Comparison of ENCODE assay signal across 16 cellular contexts in the genomic region with DNA sequence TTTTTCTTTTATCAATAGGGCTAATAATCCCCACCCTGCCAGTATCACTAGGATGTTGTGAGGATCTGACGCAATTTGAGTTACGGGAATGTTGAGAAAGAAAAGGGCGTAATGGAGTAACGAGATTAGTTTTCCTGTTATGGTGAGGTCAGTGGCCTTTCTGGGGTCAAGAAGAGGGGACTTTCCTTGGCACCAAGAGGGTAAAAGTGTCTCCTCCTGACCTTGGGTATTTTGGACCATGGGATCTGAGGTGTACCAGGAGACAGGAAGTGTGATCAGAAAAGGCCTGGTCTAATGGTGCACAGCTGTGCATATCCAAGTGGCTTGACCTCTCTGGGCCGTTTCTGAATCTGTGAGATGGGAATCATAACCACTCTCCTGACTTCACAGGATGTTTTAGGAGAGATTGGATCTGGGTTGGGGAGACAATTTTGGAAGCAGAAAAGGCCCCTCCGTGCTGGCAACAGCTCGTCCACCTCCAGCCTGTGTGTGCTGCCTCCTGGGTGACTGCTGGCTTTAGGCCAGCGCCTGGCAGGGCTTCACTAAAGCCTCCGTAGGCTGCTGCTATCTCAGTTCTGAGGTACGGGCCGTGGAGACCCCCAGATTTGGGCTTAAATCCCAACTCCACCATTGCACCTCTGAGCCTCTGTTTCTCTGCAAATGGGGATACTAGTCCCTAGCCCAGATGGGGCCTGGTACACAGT. TPM values are rescaled to one million over a fixed set of nuclear protein-coding genes. Genes with fewer than 3 reads are reported as not detected.
"Had no signal": no experiment of that assay in that cellular context is flagged by ENCODE, and none has a peak within 500 bp of the region (broad histone marks: within the 10 kb centered on the region; RNA-seq: fewer than 3 reads in every experiment).

No MANE protein-coding gene starts in this region.

- H3K36me3 Mint-ChIP-seq: activated naive CD8-positive, alpha-beta T cell; naive B cell had no signal

- H3K27me3 ChIP-seq: ascending aorta, sigmoid colon had no signal

- H3K9me3 Mint-ChIP-seq: activated CD4-positive, alpha-beta memory T cell treated with anti-CD3 and anti-CD28 coated beads, Interleukin-2, amount 10 ng/mL, durations not matched to agents 7 days and 5 days; naive B cell; T-helper 2 cell treated with Interferon-gamma antibody and Interleukin-4, amounts not matched to agents 5 μg/mL and 100 μg/mL, for 36 hours had no signal

- H3K36me3 ChIP-seq: ascending aorta, prostate gland, sigmoid colon, suprapubic skin had no signal

- H3K9me3 ChIP-seq: ascending aorta, prostate gland, sigmoid colon, suprapubic skin had no signal

- H3K4me1 Mint-ChIP-seq: activated CD4-positive, alpha-beta memory T cell treated with anti-CD3 and anti-CD28 coated beads, Interleukin-2, amount 10 ng/mL, durations not matched to agents 7 days and 5 days; naive B cell had no signal

- H3K4me3 Mint-ChIP-seq: activated CD4-positive, alpha-beta memory T cell treated with anti-CD3 and anti-CD28 coated beads, Interleukin-2, amount 10 ng/mL, durations not matched to agents 7 days and 5 days; activated naive CD8-positive, alpha-beta T cell; naive B cell; T-helper 2 cell treated with Interferon-gamma antibody and Interleukin-4, amounts not matched to agents 5 μg/mL and 100 μg/mL, for 36 hours had no signal

- H3K27ac ChIP-seq: ascending aorta, prostate gland, sigmoid colon, suprapubic skin had no signal

- H3K4me3 ChIP-seq: ascending aorta, lung, prostate gland, sigmoid colon, suprapubic skin had no signal

- DNase-seq: activated CD4-positive, alpha-beta memory T cell treated with anti-CD3 and anti-CD28 coated beads, Interleukin-2, amount 10 ng/mL, durations not matched to agents 7 days and 5 days; activated gamma-delta T cell; activated T-cell treated with anti-CD3 and anti-CD28 coated beads, Interleukin-2, amount 50 U/mL, for 48 hours; effector CD4-positive, alpha-beta T cell; naive B cell; nucleus accumbens; sigmoid colon; stimulated activated CD4-positive, alpha-beta T cell treated with anti-CD3 and anti-CD28 coated beads, Interleukin-2, amount 100 ng/mL, for 48 hours; stimulated activated naive CD4-positive, alpha-beta T cell treated with Interleukin-2 at 50 U/mL for 16 hours had no signal

- H3K4me1 ChIP-seq: ascending aorta, prostate gland had no signal

- H3K27ac Mint-ChIP-seq: activated CD4-positive, alpha-beta memory T cell treated with anti-CD3 and anti-CD28 coated beads, Interleukin-2, amount 10 ng/mL, durations not matched to agents 7 days and 5 days; activated naive CD8-positive, alpha-beta T cell; T-helper 2 cell treated with Interferon-gamma antibody and Interleukin-4, amounts not matched to agents 5 μg/mL and 100 μg/mL, for 36 hours had no signal

RNA-seq across cellular contexts. Expression of gene ALPL, which starts 37.1 kb away (rescaled TPM):
- total RNA-seq: activated CD4-positive, alpha-beta memory T cell treated with anti-CD3 and anti-CD28 coated beads, Interleukin-2, amount 10 ng/mL, durations not matched to agents 7 days and 5 days had no signal
- polyA plus RNA-seq: keratinocyte had no signal
